Comparison of ENCODE assay signal across 8 cellular contexts in genomic region chr1:24503003-24503751, GRCh38. TPM values are rescaled to one million over a fixed set of nuclear protein-coding genes. Genes with fewer than 3 reads are reported as not detected.
DNase-seq lines count a peak whose midpoint lies in the region; ATAC-seq, FAIRE-seq and TF ChIP-seq lines count a peak whose summit lies in the region.

No MANE protein-coding gene starts in this region.

- H3K9me3 ChIP-seq in SJCRH30 (replicated peaks), result no peaks in the 10 kb centered on the region

- peak overlapping the region; percentile 59 for H3K4me3 ChIP-seq in SJCRH30

- no peaks in the 10 kb centered on the region for H3K9me3 Mint-ChIP-seq in T-helper 2 cell treated with Interferon-gamma antibody and Interleukin-4, amounts not matched to agents 5 μg/mL and 100 μg/mL, for 36 hours
- H3K9me3 Mint-ChIP-seq in effector memory CD8-positive, alpha-beta T cell, result no peaks in the 10 kb centered on the region
- H3K9me3 Mint-ChIP-seq in naive thymus-derived CD8-positive, alpha-beta T cell, result peaks cover 0 to 6% (median 0%) of the 10 kb centered on the region in 9 donors

- H3K36me3 Mint-ChIP-seq in T-helper 2 cell treated with Interferon-gamma antibody and Interleukin-4, amounts not matched to agents 5 μg/mL and 100 μg/mL, for 36 hours (ENCODE audit: low read depth), result peaks cover 20% of the 10 kb centered on the region
- peaks cover 27% of the 10 kb centered on the region for H3K36me3 Mint-ChIP-seq in effector memory CD8-positive, alpha-beta T cell (ENCODE audit: insufficient read depth)
- H3K36me3 Mint-ChIP-seq in naive thymus-derived CD8-positive, alpha-beta T cell, result peaks cover 14 to 19% (median 16%) of the 10 kb centered on the region in 3 donors

- POLR2A ChIA-PET in naive thymus-derived CD8-positive, alpha-beta T cell (lab: Charles Lee), result interaction anchor here (0.5 to 20.4 kb wide), 27 partner anchors 9 to 964 kb away, joined by 3 to 930 read pairs (median 6); partner anchors contain the start of genes NIPAL3, SRRM1, STPG1 and SYF2

- peak; percentile 14 for ATAC-seq in effector memory CD8-positive, alpha-beta T cell (replicated peaks)
- peak; percentile 9 to 14 for ATAC-seq in naive thymus-derived CD8-positive, alpha-beta T cell
- ATAC-seq in omental fat pad (ENCODE audit: low FRiP score), result no peak

- H3K4me3 Mint-ChIP-seq in T-helper 2 cell treated with Interferon-gamma antibody and Interleukin-4, amounts not matched to agents 5 μg/mL and 100 μg/mL, for 36 hours, result peak overlapping the region; percentile 89
- peak overlapping the region; percentile 90 to 93 for H3K4me3 Mint-ChIP-seq in effector memory CD8-positive, alpha-beta T cell
- H3K4me3 Mint-ChIP-seq in naive thymus-derived CD8-positive, alpha-beta T cell, result peak overlapping the region; percentile 80 to 99 (median 98)

- FAIRE-seq in RCC 7860 (lab: Jason Lieb, UNC), result no peak

- H3K27me3 Mint-ChIP-seq in T-helper 2 cell treated with Interferon-gamma antibody and Interleukin-4, amounts not matched to agents 5 μg/mL and 100 μg/mL, for 36 hours (ENCODE audit: low read depth), result no peaks in the 10 kb centered on the region
- H3K27me3 Mint-ChIP-seq in effector memory CD8-positive, alpha-beta T cell, result peaks cover 8 to 11% of the 10 kb centered on the region in 2 donors
- H3K27me3 Mint-ChIP-seq in naive thymus-derived CD8-positive, alpha-beta T cell, result peaks cover 0 to 4% (median 0%) of the 10 kb centered on the region in 5 donors

- peak overlapping the region; percentile 89 for H3K27ac Mint-ChIP-seq in T-helper 2 cell treated with Interferon-gamma antibody and Interleukin-4, amounts not matched to agents 5 μg/mL and 100 μg/mL, for 36 hours
- peak overlapping the region; percentile 86 to 94 for H3K27ac Mint-ChIP-seq in effector memory CD8-positive, alpha-beta T cell
- H3K27ac Mint-ChIP-seq in naive thymus-derived CD8-positive, alpha-beta T cell, result peak overlapping the region; percentile 96 to 100 (median 98)

- no peak for TF ChIP-seq CTCF in omental fat pad (IDR thresholded peaks at IDR 0.05)

- peaks cover 26% of the 10 kb centered on the region for H3K27me3 ChIP-seq in SJCRH30

- no peaks in the 10 kb centered on the region for H3K36me3 ChIP-seq in SJCRH30

- peak; percentile 29 for DNase-seq in T-helper 2 cell treated with Interferon-gamma antibody and Interleukin-4, amounts not matched to agents 5 μg/mL and 100 μg/mL, for 36 hours (ENCODE audit: low spot score)
- DNase-seq in T-helper 2 cell (no peak), SJCRH30 (no peak), GM03348 (ENCODE audit: low spot score) (no peak), omental fat pad (ENCODE audit: low spot score) (no peak), RCC 7860 (ENCODE audit: low spot score) (no peak)
- DNase-seq in effector memory CD8-positive, alpha-beta T cell, result peak in 2 of 3 experiments; percentile 23 to 30
- DNase-seq in naive thymus-derived CD8-positive, alpha-beta T cell, result peak in 3 of 10 donors; percentile 20 to 79 (median 69)

- no peaks in the 10 kb centered on the region for H3K4me1 ChIP-seq in SJCRH30

- no peak overlapping the region for H3K27ac ChIP-seq in SJCRH30

- H3K4me1 Mint-ChIP-seq in T-helper 2 cell treated with Interferon-gamma antibody and Interleukin-4, amounts not matched to agents 5 μg/mL and 100 μg/mL, for 36 hours (ENCODE audit: low read depth), result peaks cover 59% of the 10 kb centered on the region
- H3K4me1 Mint-ChIP-seq in effector memory CD8-positive, alpha-beta T cell (ENCODE audit: low read depth in 2 of 2), result peaks cover 57 to 59% of the 10 kb centered on the region in 2 donors
- H3K4me1 Mint-ChIP-seq in naive thymus-derived CD8-positive, alpha-beta T cell, result peaks cover 39 to 71% (median 64%) of the 10 kb centered on the region in 4 donors

RNA-seq across cellular contexts. Expression of gene RCAN3, which starts 0.5 kb away (rescaled TPM):
- 0.18 and 0.25 TPM in 2 replicates for total RNA-seq in SJCRH30 (2014; rRNA removed; shearing (Covaris generic))
- 100 to 1,000 TPM; 212 to 217 TPM for total RNA-seq in naive thymus-derived CD8-positive, alpha-beta T cell
- polyA plus RNA-seq in naive thymus-derived CD8-positive, alpha-beta T cell, result 100 to 1,000 TPM; 103 to 152 (median 150) TPM
- 10 to 100 TPM in 1 of 4 donors, 1 to 10 TPM in 3; 2.9 to 10.1 (median 4.1) TPM for total RNA-seq in omental fat pad

RNA-seq across cellular contexts. Expression of gene NCMAP, which starts 52.7 kb away (rescaled TPM):
- total RNA-seq in SJCRH30 (2014; rRNA removed; shearing (Covaris generic)), result not detected in 2 replicates
- under 1 TPM in 1 of 2 experiments, not detected in 1; 0.21 TPM for total RNA-seq in naive thymus-derived CD8-positive, alpha-beta T cell
- polyA plus RNA-seq in naive thymus-derived CD8-positive, alpha-beta T cell, result under 1 TPM in 2 of 3 donors, not detected in 1; 0.03 to 0.09 TPM
- under 1 TPM in 1 of 4 donors, not detected in 3; 0.16 TPM for total RNA-seq in omental fat pad

Comparison
In these comparisons a context has a peak if more than half of its experiments do, and no peak if none do; other contexts are left out.
1. DNase-seq: peak in T-helper 2 cell treated with Interferon-gamma antibody and Interleukin-4, amounts not matched to agents 5 μg/mL and 100 μg/mL, for 36 hours (single experiment) and effector memory CD8-positive, alpha-beta T cell (2 of 3); none in T-helper 2 cell (0 of 5), SJCRH30 (0 of 2), GM03348 (single experiment), omental fat pad (single experiment) and RCC 7860 (single experiment).
2. RNA of gene RCAN3, which starts 0.5 kb away (total RNA-seq): 212 to 217 TPM in naive thymus-derived CD8-positive, alpha-beta T cell; 2.9 to 10.1 TPM in omental fat pad and 0.18 to 0.25 TPM in SJCRH30; every median in the first group is over 10 times any median in the second.
3. Peak in every context shown above with its lines, with median percentiles within 50 percentile points of each other: H3K27ac Mint-ChIP-seq and H3K4me3 Mint-ChIP-seq.